Comparison of ENCODE assay signal across 26 cellular contexts in the genomic region with DNA sequence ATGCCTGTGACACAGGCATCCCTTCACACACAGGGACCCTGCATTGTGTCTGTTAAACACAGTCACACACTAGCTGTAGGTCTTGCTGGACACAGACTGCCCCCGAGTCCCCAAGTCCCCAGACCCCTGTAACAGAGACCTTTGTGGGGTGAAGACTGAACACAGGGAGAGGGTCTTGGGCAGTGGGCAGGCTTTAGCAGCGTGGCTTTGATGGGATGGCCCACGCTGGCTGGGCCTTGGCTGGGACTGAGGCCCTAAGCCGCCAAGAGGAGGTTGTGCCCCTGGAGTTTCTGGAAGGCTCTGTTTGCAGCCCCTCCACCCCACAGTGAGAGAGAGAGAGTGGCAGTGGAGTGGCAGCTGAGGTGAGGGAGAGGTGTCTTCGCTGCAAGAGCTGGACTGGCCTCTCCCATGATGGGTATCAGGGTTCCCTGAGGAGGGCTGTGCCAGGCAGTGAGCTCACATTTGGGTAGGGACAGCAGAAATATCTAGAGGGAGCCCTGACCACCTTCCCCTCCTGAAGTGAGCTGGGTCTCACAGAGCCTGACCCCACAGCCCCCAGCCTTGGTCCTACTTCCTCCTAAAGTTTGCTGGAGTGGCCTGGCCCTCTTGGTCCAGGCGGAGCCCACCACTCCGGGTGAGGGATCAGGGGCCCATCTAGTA. TPM values are rescaled to one million over a fixed set of nuclear protein-coding genes. Genes with fewer than 3 reads are reported as not detected.
DNase-seq lines count a peak whose midpoint lies in the region; ATAC-seq and TF ChIP-seq lines count a peak whose summit lies in the region.
"Had no signal": no experiment of that assay in that cellular context is flagged by ENCODE, and none has a peak within 500 bp of the region (broad histone marks: within the 10 kb centered on the region; RNA-seq: fewer than 3 reads in every experiment).

No MANE protein-coding gene starts in this region.

- no peaks in the 10 kb centered on the region for H3K27me3 Mint-ChIP-seq in Caco-2 (ENCODE audit: insufficient read depth, unreplicated experiment)
- H3K27me3 Mint-ChIP-seq: activated CD4-positive, alpha-beta memory T cell treated with anti-CD3 and anti-CD28 coated beads, Interleukin-2, amount 10 ng/mL, durations not matched to agents 7 days and 5 days had no signal

- H3K27ac Mint-ChIP-seq in Caco-2 (ENCODE audit: unreplicated experiment), result peak overlapping the region; percentile 100
- H3K27ac Mint-ChIP-seq in stimulated activated effector memory CD8-positive, alpha-beta T cell treated with anti-CD3 and anti-CD28 coated beads, Interleukin-12 subunit alpha, Interleukin-12 subunit beta, amount 100 ng/mL, for 72 hours, result peak overlapping the region; percentile 35
- H3K27ac Mint-ChIP-seq: activated CD4-positive, alpha-beta memory T cell treated with anti-CD3 and anti-CD28 coated beads, Interleukin-2, amount 10 ng/mL, durations not matched to agents 7 days and 5 days; H9 had no signal

- H3K4me3 ChIP-seq in Caco-2 (ENCODE audit: low read depth, low read length) (no peak overlapping the region), colonic mucosa (no peak overlapping the region), mucosa of stomach (ENCODE audit: low read length) (peak overlapping the region; percentile 15)
- H3K4me3 ChIP-seq: lung, psoas muscle had no signal

- no peak for TF ChIP-seq CTCF in Caco-2 (IDR thresholded peaks at IDR 0.05; ENCODE audit: insufficient read depth in 1 of 2, low read depth in 1 of 2, low read length in 1 of 2, severe bottlenecking in 1 of 2, unreplicated experiment in 1 of 2)
- TF ChIP-seq CTCF in colonic mucosa (IDR thresholded peaks at IDR 0.05), result no peak

- ATAC-seq in stimulated activated effector memory CD8-positive, alpha-beta T cell treated with anti-CD3 and anti-CD28 coated beads, Interleukin-12 subunit alpha, Interleukin-12 subunit beta, amount 100 ng/mL, for 72 hours, result no peak
- ATAC-seq in GM18519 (IDR thresholded peaks at IDR 0.05; ENCODE audit: low FRiP score, unreplicated experiment) (no peak), GM21528 (IDR thresholded peaks at IDR 0.05; ENCODE audit: low FRiP score, unreplicated experiment) (no peak)
- ATAC-seq: psoas muscle had no signal

- DNase-seq in Caco-2 (no peak), colonic mucosa (no peak)
- no peak for DNase-seq in stimulated activated effector memory CD8-positive, alpha-beta T cell treated with anti-CD3 and anti-CD28 coated beads, Interleukin-12 subunit alpha, Interleukin-12 subunit beta, amount 100 ng/mL, for 72 hours (ENCODE audit: low spot score in 2 of 2)
- no peak for DNase-seq in stimulated activated CD4-positive, alpha-beta T cell treated with anti-CD3 and anti-CD28 coated beads, Interleukin-2, amount 100 ng/mL, for 48 hours
- DNase-seq in stimulated activated CD4-positive, alpha-beta T cell treated with anti-CD3 and anti-CD28 coated beads, Interleukin-12 subunit alpha, Interleukin-12 subunit beta, amount 100 ng/mL, for 4 hours, result no peak
- DNase-seq: activated CD4-positive, alpha-beta memory T cell treated with anti-CD3 and anti-CD28 coated beads, Interleukin-2, amount 10 ng/mL, durations not matched to agents 7 days and 5 days; activated CD8-positive, alpha-beta memory T cell treated with anti-CD3 and anti-CD28 coated beads, Interleukin-2, amount 50 U/mL, for 48 hours; activated naive CD4-positive, alpha-beta T cell treated with anti-CD3 and anti-CD28 coated beads, Interleukin-2, amount 50 U/mL, for 16 hours; amniotic stem cell; brain microvascular endothelial cell; DMS 273 treated with DMSO at 0.1 percent for 48 hours; effector memory CD4-positive, alpha-beta T cell; erythroblast; H9; NCI-H1105; NCI-H1930; NCI-H748 treated with DMSO at 0.1 percent for 48 hours; psoas muscle; RPMI8226; stimulated activated CD4-positive, alpha-beta T cell treated with anti-CD3 and anti-CD28 coated beads, Interleukin-1b, Interleukin-23, amount 100 ng/mL, for 48 hours had no signal

- H3K4me3 Mint-ChIP-seq in Caco-2 (ENCODE audit: unreplicated experiment), result no peak overlapping the region
- no peak overlapping the region for H3K4me3 Mint-ChIP-seq in stimulated activated effector memory CD8-positive, alpha-beta T cell treated with anti-CD3 and anti-CD28 coated beads, Interleukin-12 subunit alpha, Interleukin-12 subunit beta, amount 100 ng/mL, for 72 hours
- H3K4me3 Mint-ChIP-seq: activated CD4-positive, alpha-beta memory T cell treated with anti-CD3 and anti-CD28 coated beads, Interleukin-2, amount 10 ng/mL, durations not matched to agents 7 days and 5 days had no signal

- CTCF ChIA-PET in Caco-2 (lab: Charles Lee), result no interaction called here

- H3K4me1 ChIP-seq in Caco-2, result peaks cover 94% of the 10 kb centered on the region
- H3K4me1 ChIP-seq in colonic mucosa, result peaks cover 28% of the 10 kb centered on the region
- peaks cover 70% of the 10 kb centered on the region for H3K4me1 ChIP-seq in mucosa of stomach (ENCODE audit: control insufficient read depth, insufficient read depth, low read length)
- H3K4me1 ChIP-seq: psoas muscle had no signal

- BruUV-seq in Caco-2 (replicated peaks; lab: Mats Ljungman, UMichigan), result no TSS peak

- no peaks in the 10 kb centered on the region for H3K27me3 ChIP-seq in Caco-2 (replicated peaks; ENCODE audit: control insufficient read depth, insufficient read depth, low read length)
- no peaks in the 10 kb centered on the region for H3K27me3 ChIP-seq in colonic mucosa
- H3K27me3 ChIP-seq in mucosa of stomach (ENCODE audit: control insufficient read depth, insufficient read depth, low read length), result no peaks in the 10 kb centered on the region
- H3K27me3 ChIP-seq: brain microvascular endothelial cell, neutrophil had no signal

- H3K36me3 Mint-ChIP-seq in Caco-2 (ENCODE audit: insufficient read depth, unreplicated experiment), result peaks cover 54% of the 10 kb centered on the region
- H3K36me3 Mint-ChIP-seq in stimulated activated effector memory CD8-positive, alpha-beta T cell treated with anti-CD3 and anti-CD28 coated beads, Interleukin-12 subunit alpha, Interleukin-12 subunit beta, amount 100 ng/mL, for 72 hours, result peaks cover 7% of the 10 kb centered on the region

- H3K27ac ChIP-seq in colonic mucosa, result peak overlapping the region; percentile 85
- H3K27ac ChIP-seq: brain microvascular endothelial cell, C4-2B, neutrophil, psoas muscle had no signal

- no peaks in the 10 kb centered on the region for H3K36me3 ChIP-seq in Caco-2 (ENCODE audit: control insufficient read depth, insufficient read depth, low read length)
- H3K36me3 ChIP-seq in colonic mucosa, result no peaks in the 10 kb centered on the region
- no peaks in the 10 kb centered on the region for H3K36me3 ChIP-seq in mucosa of stomach (ENCODE audit: control insufficient read depth, insufficient read depth, low read length)
- H3K36me3 ChIP-seq: brain microvascular endothelial cell, neutrophil had no signal

- H3K4me1 Mint-ChIP-seq in Caco-2 (ENCODE audit: low read depth, unreplicated experiment), result peaks cover 69% of the 10 kb centered on the region
- H3K4me1 Mint-ChIP-seq in stimulated activated effector memory CD8-positive, alpha-beta T cell treated with anti-CD3 and anti-CD28 coated beads, Interleukin-12 subunit alpha, Interleukin-12 subunit beta, amount 100 ng/mL, for 72 hours, result peaks cover 22% of the 10 kb centered on the region

- H3K9me3 ChIP-seq in Caco-2 (no peaks in the 10 kb centered on the region), colonic mucosa (no peaks in the 10 kb centered on the region), mucosa of stomach (ENCODE audit: control insufficient read depth, low read length) (no peaks in the 10 kb centered on the region)
- H3K9me3 ChIP-seq: neutrophil, psoas muscle had no signal

- H3K9ac ChIP-seq in colonic mucosa (ENCODE audit: low read depth in 2 of 2, low read length in 2 of 2) (peak overlapping the region; percentile 64 to 98), mucosa of stomach (ENCODE audit: low read length) (peak overlapping the region; percentile 97)

- H3K9me3 Mint-ChIP-seq in Caco-2 (ENCODE audit: unreplicated experiment), result no peaks in the 10 kb centered on the region
- no peaks in the 10 kb centered on the region for H3K9me3 Mint-ChIP-seq in stimulated activated effector memory CD8-positive, alpha-beta T cell treated with anti-CD3 and anti-CD28 coated beads, Interleukin-12 subunit alpha, Interleukin-12 subunit beta, amount 100 ng/mL, for 72 hours
- H3K9me3 Mint-ChIP-seq: activated CD4-positive, alpha-beta memory T cell treated with anti-CD3 and anti-CD28 coated beads, Interleukin-2, amount 10 ng/mL, durations not matched to agents 7 days and 5 days; H9 had no signal

- intact Hi-C loops in Caco-2 (cut with micrococcal nuclease; ENCODE audit: unreplicated experiment) (no loop called here), colonic mucosa (cut with DNase I) (no loop called here)

- POLR2A ChIA-PET in Caco-2 (lab: Charles Lee), result no interaction called here

RNA-seq across cellular contexts. Expression of gene VILL, which starts 0.6 kb away (rescaled TPM):
- 11.7 and 12.2 TPM in 2 replicates for total RNA-seq in Caco-2 (2022)
- 100 to 1,000 TPM; 155 to 166 TPM for total RNA-seq in colonic mucosa

RNA-seq across cellular contexts. Expression of gene PLCD1, which starts 39.5 kb away (rescaled TPM):
- total RNA-seq in Caco-2 (2022) (7.9 and 9.7 TPM in 2 replicates), colonic mucosa (10 to 100 TPM; 46.8 to 70.0 TPM)

RNA-seq across cellular contexts. Expression of gene DLEC1, which starts 49.1 kb away (rescaled TPM):
- total RNA-seq in Caco-2 (2022), result 0.11 and 0.35 TPM in 2 replicates
- total RNA-seq in colonic mucosa, result under 1 TPM; 0.52 to 0.56 TPM

Comparison
In these comparisons a context has a peak if more than half of its experiments do, and no peak if none do; other contexts are left out.
1. RNA of gene VILL, which starts 0.6 kb away (total RNA-seq): 155 to 166 TPM in colonic mucosa; 11.7 to 12.2 TPM in Caco-2; every median in the first group is over 10 times any median in the second.